16 cellular contexts compared by ENCODE assay signal in the genomic region with DNA sequence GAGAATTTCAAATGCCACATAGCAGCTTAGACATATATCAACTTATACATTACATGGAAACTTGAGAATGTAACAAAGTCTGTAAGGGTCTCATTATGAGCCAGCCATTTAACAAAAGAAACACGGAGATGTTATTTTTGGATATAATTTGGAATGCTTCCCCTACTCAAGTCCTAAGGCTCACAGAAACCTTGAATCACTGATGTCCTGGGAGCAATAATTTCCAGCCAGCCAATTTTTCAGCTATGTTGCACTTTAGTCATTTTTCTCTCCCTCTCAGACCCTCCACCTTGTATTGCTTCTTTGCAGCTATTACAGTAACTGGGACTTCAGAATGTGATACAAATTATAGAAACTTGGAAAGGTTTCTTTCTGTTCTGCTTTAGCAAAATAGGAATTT. TPM values are rescaled to one million over a fixed set of nuclear protein-coding genes. Genes with fewer than 3 reads are reported as not detected.
A peak's percentile ranks its signal among the peaks of the same experiment; 100 is the strongest.
DNase-seq lines count a peak whose midpoint lies in the region; ATAC-seq, FAIRE-seq and TF ChIP-seq lines count a peak whose summit lies in the region.
"Had no signal": no experiment of that assay in that cellular context is flagged by ENCODE, and none has a peak within 500 bp of the region (broad histone marks: within the 10 kb centered on the region; RNA-seq: fewer than 3 reads in every experiment).

No MANE protein-coding gene starts in this region.

- H2AFZ ChIP-seq in astrocyte (ENCODE audit: low read depth, low read length) = no peak overlapping the region
- H2AFZ ChIP-seq in mesenchymal stem cell (ENCODE audit: low read depth, low read length) = no peak overlapping the region

- H4K20me1 ChIP-seq in astrocyte (ENCODE audit: insufficient read depth, low read length) = peaks cover 4% of the 10 kb centered on the region

- H2BK12ac ChIP-seq in mesenchymal stem cell (ENCODE audit: low read length in 2 of 2) = no peak overlapping the region

- H3K27ac Mint-ChIP-seq in astrocyte (ENCODE audit: unreplicated experiment) = no peak overlapping the region
- H3K27ac Mint-ChIP-seq in chondrocyte (ENCODE audit: unreplicated experiment) = peak overlapping the region; percentile 62
- H3K27ac Mint-ChIP-seq: CD14-positive monocyte; CD8-positive, alpha-beta T cell had no signal

- H3K14ac ChIP-seq in mesenchymal stem cell (ENCODE audit: low read length in 2 of 2) = no peak overlapping the region

- H3K9ac ChIP-seq in astrocyte (ENCODE audit: low read length) = no peak overlapping the region
- H3K9ac ChIP-seq in mesenchymal stem cell (ENCODE audit: low read length) = peak overlapping the region; percentile 49

- no peaks in the 10 kb centered on the region for H3K79me2 ChIP-seq in astrocyte (ENCODE audit: insufficient read depth, low read length)

- H3K27me3 ChIP-seq in astrocyte (ENCODE audit: insufficient read depth, low read length) = no peaks in the 10 kb centered on the region
- no peaks in the 10 kb centered on the region for H3K27me3 ChIP-seq in mesenchymal stem cell (ENCODE audit: control insufficient read depth in 1 of 2, insufficient read depth in 1 of 2, low read length in 2 of 2)

- H3K4me2 ChIP-seq in astrocyte (ENCODE audit: low read length) (no peak overlapping the region), mesenchymal stem cell (ENCODE audit: low read length, poor library complexity, severe bottlenecking) (no peak overlapping the region)
- H3K4me2 ChIP-seq: A549 had no signal

- H4K91ac ChIP-seq in mesenchymal stem cell (ENCODE audit: low read length) = no peak overlapping the region

- H3K4me3 ChIP-seq in astrocyte (ENCODE audit: insufficient read depth, low read depth, low read length) = no peak overlapping the region
- peak overlapping the region in 1 of 2 experiments; percentile 21 for H3K4me3 ChIP-seq in mesenchymal stem cell (ENCODE audit: insufficient read depth in 1 of 2, low read depth in 1 of 2, low read length in 2 of 2)
- H3K4me3 ChIP-seq: A549 had no signal

- 71% methylated on average over 1 of the region's 1 CpG for WGBS in mesenchymal stem cell

- no peak overlapping the region for H3K27ac ChIP-seq in astrocyte (ENCODE audit: low read depth, low read length)
- H3K27ac ChIP-seq in mesenchymal stem cell (ENCODE audit: low read length, poor library complexity, severe bottlenecking) = no peak overlapping the region
- H3K27ac ChIP-seq: A549, HL-60 had no signal

- H3K4ac ChIP-seq in mesenchymal stem cell (ENCODE audit: low read depth in 1 of 2, low read length in 2 of 2) = no peak overlapping the region

- no peak for ATAC-seq in GM18517 (IDR thresholded peaks at IDR 0.05; ENCODE audit: unreplicated experiment)
- no peak for ATAC-seq in GM21390 (IDR thresholded peaks at IDR 0.05; ENCODE audit: unreplicated experiment)
- ATAC-seq: A549; CD8-positive, alpha-beta T cell had no signal

- H3K79me1 ChIP-seq in mesenchymal stem cell (replicated peaks; ENCODE audit: low read length, poor library complexity, severe bottlenecking) = peaks cover 3% of the 10 kb centered on the region

- no peaks in the 10 kb centered on the region for H3K27me3 Mint-ChIP-seq in astrocyte (ENCODE audit: low read depth, unreplicated experiment)
- H3K27me3 Mint-ChIP-seq in chondrocyte (ENCODE audit: low read depth) = no peaks in the 10 kb centered on the region

- H2BK120ac ChIP-seq in mesenchymal stem cell (ENCODE audit: low read depth, low read length) = no peak overlapping the region

- H3K36me3 ChIP-seq in astrocyte (ENCODE audit: insufficient read depth, low read length) (no peaks in the 10 kb centered on the region), mesenchymal stem cell (ENCODE audit: control insufficient read depth in 1 of 2, insufficient read depth in 2 of 2, low read depth in 1 of 2, low read length in 2 of 2) (peaks cover 0 to 8% of the 10 kb centered on the region in 2 experiments)

- H3K4me1 ChIP-seq in astrocyte (ENCODE audit: insufficient read depth, low read length) = peaks cover 11% of the 10 kb centered on the region
- H3K4me1 ChIP-seq in mesenchymal stem cell (ENCODE audit: control insufficient read depth, insufficient read depth, low read depth, low read length) = peaks cover 3% of the 10 kb centered on the region
- H3K4me1 ChIP-seq: Caco-2 had no signal

- H3K36me3 Mint-ChIP-seq in astrocyte (ENCODE audit: low read depth, unreplicated experiment) (peaks cover 2% of the 10 kb centered on the region), chondrocyte (ENCODE audit: low read depth) (peaks cover 2% of the 10 kb centered on the region)

- DNase-seq in astrocyte (ENCODE audit: low read depth) (peak; percentile 42), chondrocyte (ENCODE audit: low spot score) (no peak), mesenchymal stem cell (no peak), stromal cell of bone marrow (ENCODE audit: low read depth) (peak; percentile 67), middle frontal gyrus (ENCODE audit: extremely low spot score, low spot score) (no peak), medulla oblongata (ENCODE audit: extremely low spot score) (no peak)
- DNase-seq: Caco-2; CD8-positive, alpha-beta T cell; DND-41; GF-D8; HCEC 1CT had no signal

- no peak for FAIRE-seq in astrocyte (lab: Jason Lieb, UNC)
- FAIRE-seq: A549 had no signal

- no peak overlapping the region for H4K8ac ChIP-seq in mesenchymal stem cell (ENCODE audit: low read length)

- H2AK5ac ChIP-seq in mesenchymal stem cell (ENCODE audit: low read length, severe bottlenecking) = no peak overlapping the region

- H3K9me3 Mint-ChIP-seq in astrocyte (ENCODE audit: unreplicated experiment) (peaks cover 3% of the 10 kb centered on the region), chondrocyte (ENCODE audit: low read depth) (peaks cover 4% of the 10 kb centered on the region)
- H3K9me3 Mint-ChIP-seq: CD8-positive, alpha-beta T cell had no signal

- no peak overlapping the region for H2BK15ac ChIP-seq in mesenchymal stem cell (ENCODE audit: low read depth, poor library complexity, severe bottlenecking)

- H3K4me1 Mint-ChIP-seq in astrocyte (ENCODE audit: low read depth, unreplicated experiment) = peaks cover 19% of the 10 kb centered on the region
- H3K4me1 Mint-ChIP-seq in chondrocyte (ENCODE audit: low read depth) = peaks cover 51% of the 10 kb centered on the region
- H3K4me1 Mint-ChIP-seq: CD14-positive monocyte had no signal

- no peaks in the 10 kb centered on the region for H3K9me3 ChIP-seq in astrocyte (ENCODE audit: insufficient read depth, low read depth, low read length)
- H3K9me3 ChIP-seq in mesenchymal stem cell (ENCODE audit: control insufficient read depth, low read length) = peaks cover 4% of the 10 kb centered on the region
- H3K9me3 ChIP-seq: A549, Caco-2 had no signal

- no peak for TF ChIP-seq CTCF in astrocyte (IDR thresholded peaks at IDR 0.05; ENCODE audit: insufficient read depth, low read depth, low read length)
- TF ChIP-seq CTCF in chondrocyte (IDR thresholded peaks at IDR 0.05) = no peak

- H3K23ac ChIP-seq in mesenchymal stem cell (ENCODE audit: low read length in 2 of 2) = no peak overlapping the region

- no peak overlapping the region for H2BK5ac ChIP-seq in mesenchymal stem cell (ENCODE audit: low read depth, low read length, poor library complexity, severe bottlenecking)

- no peak overlapping the region for H3K4me3 Mint-ChIP-seq in astrocyte (ENCODE audit: unreplicated experiment)
- H3K4me3 Mint-ChIP-seq in chondrocyte (ENCODE audit: unreplicated experiment) = no peak overlapping the region
- H3K4me3 Mint-ChIP-seq: CD14-positive monocyte; CD8-positive, alpha-beta T cell had no signal

- no peak overlapping the region for H3K18ac ChIP-seq in mesenchymal stem cell (ENCODE audit: low read depth in 1 of 2, low read length in 2 of 2)

RNA-seq across cellular contexts. Expression of a gene that starts 56.8 kb away (rescaled TPM):
- total RNA-seq in astrocyte = 28.1 and 28.2 TPM in 2 replicates
- total RNA-seq in chondrocyte = 24.4 to 37.5 TPM (median 30.0 TPM) in 3 replicates
- polyA plus RNA-seq in mesenchymal stem cell (2013, experiment 1 of 2) = 22.2 TPM
- polyA plus RNA-seq in mesenchymal stem cell (2013, experiment 2 of 2) = 22.1 TPM

Comparison
In these comparisons a context has a peak if more than half of its experiments do, and no peak if none do; other contexts are left out.
1. DNase-seq: peak in astrocyte (single experiment) and stromal cell of bone marrow (single experiment); none in chondrocyte (single experiment), mesenchymal stem cell (single experiment), middle frontal gyrus (single experiment) and medulla oblongata (single experiment).